ENCODE assay signal across 14 cellular contexts in the genomic region with DNA sequence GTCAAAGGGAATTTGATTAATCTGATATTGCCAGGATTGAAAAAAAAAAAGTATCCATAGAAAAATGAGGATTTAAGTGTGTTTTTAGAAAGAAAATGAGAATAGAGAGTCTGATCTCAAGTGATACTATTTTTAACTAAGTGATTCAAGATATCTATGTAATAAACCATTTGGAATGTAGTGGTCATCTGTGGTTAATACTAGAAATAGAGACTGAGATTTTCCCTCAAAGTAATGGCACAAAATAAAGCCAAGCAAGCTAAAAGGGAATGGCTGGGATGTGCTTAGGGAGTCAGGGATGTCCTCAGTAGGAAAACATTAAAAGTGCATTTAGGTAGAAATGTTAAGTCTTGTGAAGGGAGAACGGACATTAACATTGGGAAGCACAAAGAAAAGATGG.
"Had no signal": no experiment of that assay in that cellular context is flagged by ENCODE, and none has a peak within 500 bp of the region (broad histone marks: within the 10 kb centered on the region; RNA-seq: fewer than 3 reads in every experiment).

No MANE protein-coding gene starts in this region.

- H3K27me3 ChIP-seq: pancreas, right lobe of liver, upper lobe of right lung had no signal

- H3K36me3 Mint-ChIP-seq: memory B cell; natural killer cell; stimulated activated naive B cell treated with anti-CD40 and anti-IgM and Interleukin-4, amounts not matched to agents 10 μg/mL and 1 μg/mL and 100 μg/mL, for 72 hours had no signal

- H3K4me1 Mint-ChIP-seq: central memory CD8-positive, alpha-beta T cell; memory B cell; natural killer cell; stimulated activated naive B cell treated with anti-CD40 and anti-IgM and Interleukin-4, amounts not matched to agents 10 μg/mL and 1 μg/mL and 100 μg/mL, for 72 hours had no signal

- ATAC-seq: natural killer cell; stimulated activated naive B cell treated with anti-CD40 and anti-IgM and Interleukin-4, amounts not matched to agents 10 μg/mL and 1 μg/mL and 100 μg/mL, for 72 hours; upper lobe of right lung had no signal

- FAIRE-seq: endometrium, pancreas, TTC549 had no signal

- H3K27ac Mint-ChIP-seq: activated T-helper 1 cell treated with anti-CD3 and anti-CD28 coated beads, Interleukin-12 subunit alpha, Interleukin-12 subunit beta, Interleukin-2, Interleukin-4 antibody, amounts not matched to agents 30 ng/mL and 10 ng/mL and 1 ng/mL, durations not matched to agents 14 hours and 24 hours and 36 hours; memory B cell; natural killer cell; stimulated activated naive B cell treated with anti-CD40 and anti-IgM and Interleukin-4, amounts not matched to agents 10 μg/mL and 1 μg/mL and 100 μg/mL, for 72 hours; T-helper 2 cell treated with Interferon-gamma antibody and Interleukin-4, amounts not matched to agents 5 μg/mL and 100 μg/mL, for 36 hours had no signal

- DNase-seq: activated CD4-positive, alpha-beta T cell treated with anti-CD3 and anti-CD28 coated beads, Interleukin-2, amount 50 U/mL, for 4 hours; cortex of kidney; natural killer cell; pancreas; right lobe of liver; stimulated activated CD4-positive, alpha-beta T cell treated with anti-CD3 and anti-CD28 coated beads, Interleukin-4, amount 100 ng/mL, for 4 hours; stimulated activated naive B cell treated with anti-CD40 and anti-IgM and Interleukin-4, amounts not matched to agents 10 μg/mL and 1 μg/mL and 100 μg/mL, for 72 hours; upper lobe of right lung had no signal

- H3K4me1 ChIP-seq: pancreas, right lobe of liver, upper lobe of right lung had no signal

- H3K9me3 ChIP-seq: pancreas, right lobe of liver, upper lobe of right lung had no signal

- H3K4me3 ChIP-seq: pancreas, right lobe of liver, upper lobe of right lung had no signal

- H3K27ac ChIP-seq: pancreas, right lobe of liver, upper lobe of right lung had no signal

- H3K36me3 ChIP-seq: pancreas, right lobe of liver, upper lobe of right lung had no signal

- H3K9me3 Mint-ChIP-seq: activated T-helper 1 cell treated with anti-CD3 and anti-CD28 coated beads, Interleukin-12 subunit alpha, Interleukin-12 subunit beta, Interleukin-2, Interleukin-4 antibody, amounts not matched to agents 30 ng/mL and 10 ng/mL and 1 ng/mL, durations not matched to agents 14 hours and 24 hours and 36 hours; central memory CD8-positive, alpha-beta T cell; memory B cell; natural killer cell; stimulated activated naive B cell treated with anti-CD40 and anti-IgM and Interleukin-4, amounts not matched to agents 10 μg/mL and 1 μg/mL and 100 μg/mL, for 72 hours; T-helper 2 cell treated with Interferon-gamma antibody and Interleukin-4, amounts not matched to agents 5 μg/mL and 100 μg/mL, for 36 hours had no signal

- H3K4me3 Mint-ChIP-seq: activated T-helper 1 cell treated with anti-CD3 and anti-CD28 coated beads, Interleukin-12 subunit alpha, Interleukin-12 subunit beta, Interleukin-2, Interleukin-4 antibody, amounts not matched to agents 30 ng/mL and 10 ng/mL and 1 ng/mL, durations not matched to agents 14 hours and 24 hours and 36 hours; central memory CD8-positive, alpha-beta T cell; memory B cell; natural killer cell; stimulated activated naive B cell treated with anti-CD40 and anti-IgM and Interleukin-4, amounts not matched to agents 10 μg/mL and 1 μg/mL and 100 μg/mL, for 72 hours; T-helper 2 cell treated with Interferon-gamma antibody and Interleukin-4, amounts not matched to agents 5 μg/mL and 100 μg/mL, for 36 hours had no signal
